ENCODE assay signal across 21 cellular contexts in the genomic region with DNA sequence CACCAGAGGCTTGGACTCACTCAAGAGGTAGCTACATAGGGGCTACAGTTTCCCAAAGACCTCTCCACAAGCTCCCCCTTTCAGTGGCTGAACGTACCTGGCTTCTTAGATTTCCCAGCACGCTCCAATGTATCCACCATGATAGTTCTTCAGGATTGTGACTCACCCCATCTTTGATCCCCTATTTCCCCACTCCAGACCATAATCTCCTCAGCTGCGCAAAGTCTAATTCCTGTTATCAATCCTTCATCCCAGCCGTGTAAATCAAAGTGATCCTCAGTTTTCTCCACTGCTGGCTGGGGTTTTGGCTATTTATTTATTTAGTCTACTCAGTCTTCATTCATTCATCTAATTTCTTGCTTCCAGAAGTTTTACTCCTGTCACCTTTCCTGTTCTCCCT. TPM values are rescaled to one million over a fixed set of nuclear protein-coding genes. Genes with fewer than 3 reads are reported as not detected.
DNase-seq lines count a peak whose midpoint lies in the region; ATAC-seq and TF ChIP-seq lines count a peak whose summit lies in the region.
"Had no signal": no experiment of that assay in that cellular context is flagged by ENCODE, and none has a peak within 500 bp of the region (broad histone marks: within the 10 kb centered on the region; RNA-seq: fewer than 3 reads in every experiment).

No MANE protein-coding gene starts in this region.

- H3K56ac ChIP-seq in mesendoderm (ENCODE audit: low read length), result no peak overlapping the region

- H2BK120ac ChIP-seq in mesendoderm (ENCODE audit: low read depth, low read length), result no peak overlapping the region

- no peak overlapping the region for H3K4ac ChIP-seq in mesendoderm (ENCODE audit: low read depth, low read length)

- no peak overlapping the region for H3K18ac ChIP-seq in mesendoderm (ENCODE audit: low read length)

- H4K5ac ChIP-seq in mesendoderm (ENCODE audit: low read length), result no peak overlapping the region

- H3K4me3 ChIP-seq in GM23338 (no peak overlapping the region), RWPE2 (ENCODE audit: severe bottlenecking) (no peak overlapping the region), rectal smooth muscle tissue (ENCODE audit: low read length) (no peak overlapping the region), mesendoderm (ENCODE audit: low read length) (no peak overlapping the region), spleen (no peak overlapping the region)

- H3K9me2 ChIP-seq in GM23338 (ENCODE audit: insufficient read depth), result no peaks in the 10 kb centered on the region

- peaks cover 14% of the 10 kb centered on the region for H3K4me1 Mint-ChIP-seq in GM23338
- H3K4me1 Mint-ChIP-seq in chondrocyte (ENCODE audit: low read depth), result peaks cover 42% of the 10 kb centered on the region

- H3K27ac ChIP-seq in GM23338 (ENCODE audit: low read depth) (no peak overlapping the region), RWPE2 (ENCODE audit: poor library complexity, severe bottlenecking) (peak overlapping the region; percentile 94), rectal smooth muscle tissue (ENCODE audit: low read depth, low read length) (peak overlapping the region; percentile 15), mesendoderm (ENCODE audit: low read depth, low read length) (no peak overlapping the region), spleen (no peak overlapping the region)
- H3K27ac ChIP-seq: KMS-11 had no signal

- H4K8ac ChIP-seq in mesendoderm (ENCODE audit: low read depth, low read length), result no peak overlapping the region

- no CpG with 5 or more reads among the region's 4 CpGs for WGBS in mesendoderm (ENCODE audit: extremely low coverage, insufficient coverage, low lambda C conversion rate)
- 68 to 96% (median 82%) methylated on average over 4 of the region's 4 CpGs for WGBS in spleen, 5 donors

- H3K9ac ChIP-seq in rectal smooth muscle tissue (ENCODE audit: low read length) (no peak overlapping the region), mesendoderm (ENCODE audit: low read length) (no peak overlapping the region)
- H3K9ac ChIP-seq: KMS-11 had no signal

- H3K27me3 Mint-ChIP-seq in GM23338 (ENCODE audit: insufficient read depth, low read depth, poor library complexity), result peaks cover 5% of the 10 kb centered on the region
- H3K27me3 Mint-ChIP-seq in chondrocyte (ENCODE audit: low read depth), result no peaks in the 10 kb centered on the region

- ATAC-seq in GM23338 (no peak), RWPE2 (ENCODE audit: low read depth) (no peak)
- ATAC-seq: Right ventricle myocardium inferior had no signal

- H3K27me3 ChIP-seq in GM23338 (ENCODE audit: insufficient read depth), result no peaks in the 10 kb centered on the region
- no peaks in the 10 kb centered on the region for H3K27me3 ChIP-seq in RWPE2 (ENCODE audit: insufficient read depth, poor library complexity, severe bottlenecking)
- H3K27me3 ChIP-seq in rectal smooth muscle tissue (ENCODE audit: control insufficient read depth, insufficient read depth, low read length), result no peaks in the 10 kb centered on the region
- H3K27me3 ChIP-seq in mesendoderm (ENCODE audit: insufficient read depth, low read length, poor library complexity), result no peaks in the 10 kb centered on the region
- no peaks in the 10 kb centered on the region for H3K27me3 ChIP-seq in spleen (replicated peaks in 1 of 7)
- H3K27me3 ChIP-seq: BE2C had no signal

- no peaks in the 10 kb centered on the region for H3K9me3 Mint-ChIP-seq in GM23338
- H3K9me3 Mint-ChIP-seq in chondrocyte (ENCODE audit: low read depth), result no peaks in the 10 kb centered on the region
- H3K9me3 Mint-ChIP-seq: H9 had no signal

- no peaks in the 10 kb centered on the region for H3K79me1 ChIP-seq in mesendoderm (ENCODE audit: low read length)

- H4K20me1 ChIP-seq in GM23338 (replicated peaks; ENCODE audit: insufficient read depth), result no peaks in the 10 kb centered on the region

- no peak overlapping the region for H3K23ac ChIP-seq in mesendoderm (ENCODE audit: low read length)

- DNase-seq in GM23338 (ENCODE audit: low spot score) (no peak), RWPE2 (ENCODE audit: low spot score) (no peak), chondrocyte (ENCODE audit: low spot score) (no peak), SW480 (ENCODE audit: low spot score) (no peak), mesendoderm (no peak), spleen (no peak), RKO (ENCODE audit: low spot score) (no peak)
- DNase-seq: BE2C, DMS53, GDM1, H9, NCI-H1105, NCI-H146, NCI-H2029, NCI-H226, NCI-H510A treated with DMSO at 0.1 percent for 48 hours, NCI-H748 treated with DMSO at 0.1 percent for 48 hours had no signal

- peak overlapping the region; percentile 72; the same call in 1 of the 2 replicates for H2AFZ ChIP-seq in GM23338

- H3K36me3 Mint-ChIP-seq in GM23338 (ENCODE audit: low read depth), result no peaks in the 10 kb centered on the region
- no peaks in the 10 kb centered on the region for H3K36me3 Mint-ChIP-seq in chondrocyte (ENCODE audit: low read depth)

- H2BK5ac ChIP-seq in mesendoderm (ENCODE audit: low read length), result no peak overlapping the region

- H3K79me2 ChIP-seq in GM23338 (replicated peaks; ENCODE audit: insufficient read depth) (no peaks in the 10 kb centered on the region), mesendoderm (ENCODE audit: control insufficient read depth, insufficient read depth, low read length) (no peaks in the 10 kb centered on the region)

- peaks cover 10% of the 10 kb centered on the region for H3K4me1 ChIP-seq in GM23338 (ENCODE audit: insufficient read depth)
- peaks cover 19% of the 10 kb centered on the region for H3K4me1 ChIP-seq in RWPE2 (ENCODE audit: insufficient read depth, poor library complexity, severe bottlenecking)
- H3K4me1 ChIP-seq in rectal smooth muscle tissue (ENCODE audit: control insufficient read depth, insufficient read depth, low read length), result no peaks in the 10 kb centered on the region
- peaks cover 3% of the 10 kb centered on the region for H3K4me1 ChIP-seq in mesendoderm (ENCODE audit: control insufficient read depth, low read depth, low read length)
- H3K4me1 ChIP-seq in spleen, result peaks cover 0 to 8% (median 0%) of the 10 kb centered on the region in 6 donors
- H3K4me1 ChIP-seq: BE2C had no signal

- H2BK15ac ChIP-seq in mesendoderm (replicated peaks; ENCODE audit: low read depth), result no peak overlapping the region

- no peak overlapping the region for H3K4me2 ChIP-seq in GM23338
- no peak overlapping the region for H3K4me2 ChIP-seq in mesendoderm (ENCODE audit: low read length)
- H3K4me2 ChIP-seq: KMS-11 had no signal

- intact Hi-C loops in spleen (cut with DNase I; ENCODE audit: low total_unique reads), result no loop called here

- H3K4me3 Mint-ChIP-seq in GM23338 (no peak overlapping the region), chondrocyte (ENCODE audit: unreplicated experiment) (no peak overlapping the region)
- H3K4me3 Mint-ChIP-seq: H9 had no signal

- TF ChIP-seq POLR2A in spleen (IDR thresholded peaks at IDR 0.05), result no peak

- H3K36me3 ChIP-seq in GM23338 (ENCODE audit: insufficient read depth), result no peaks in the 10 kb centered on the region
- H3K36me3 ChIP-seq in RWPE2 (ENCODE audit: low read depth), result no peaks in the 10 kb centered on the region
- no peaks in the 10 kb centered on the region for H3K36me3 ChIP-seq in rectal smooth muscle tissue (ENCODE audit: control insufficient read depth, insufficient read depth, low read length)
- H3K36me3 ChIP-seq in mesendoderm (ENCODE audit: control insufficient read depth, insufficient read depth, low read length), result no peaks in the 10 kb centered on the region
- no peaks in the 10 kb centered on the region for H3K36me3 ChIP-seq in spleen
- H3K36me3 ChIP-seq: BE2C had no signal

- H3F3A ChIP-seq in GM23338 (replicated peaks; ENCODE audit: low read depth), result no peaks in the 10 kb centered on the region

- H3K27ac Mint-ChIP-seq in GM23338 (no peak overlapping the region), chondrocyte (ENCODE audit: unreplicated experiment) (peak overlapping the region; percentile 84)
- H3K27ac Mint-ChIP-seq: H9 had no signal

- no peak overlapping the region for H2AK5ac ChIP-seq in mesendoderm (ENCODE audit: low read length)

- no peaks in the 10 kb centered on the region for H3K9me3 ChIP-seq in RWPE2 (ENCODE audit: severe bottlenecking)
- H3K9me3 ChIP-seq in spleen, result no peaks in the 10 kb centered on the region
- H3K9me3 ChIP-seq: BE2C had no signal

- TF ChIP-seq CTCF in GM23338 (conservative IDR thresholded peaks at IDR 0.05; ENCODE audit: low read depth in 2 of 2) (no peak), RWPE2 (IDR thresholded peaks at IDR 0.05; ENCODE audit: poor library complexity, severe bottlenecking) (no peak), chondrocyte (IDR thresholded peaks at IDR 0.05) (no peak), spleen (IDR thresholded peaks at IDR 0.05 in 8 of 11, conservative IDR thresholded peaks at IDR 0.05 in 3 of 11) (no peak)

RNA-seq across cellular contexts. Expression of gene CTPS1, which starts 13.1 kb away (rescaled TPM):
- 93.3 and 93.9 TPM in 2 replicates for total RNA-seq in GM23338 (2014; rRNA removed; shearing (Covaris generic))
- polyA plus RNA-seq in GM23338 (2016; fragmentation: Nextera tagmentation; extraction: Ambion mirVana) (30.6 and 31.8 TPM in 2 replicates), spleen (10 to 100 TPM in 2 of 3 donors, 1 to 10 TPM in 1; 7.9 to 14.4 (median 10.9) TPM)
- total RNA-seq in chondrocyte (40.2 to 84.5 TPM (median 79.4 TPM) in 3 replicates), spleen (10 to 100 TPM; 12.1 to 27.7 (median 17.8) TPM)
- polyA plus RNA-seq in mesendoderm (2013, experiment 1 of 2), result 75.4 TPM
- 75.2 TPM for polyA plus RNA-seq in mesendoderm (2013, experiment 2 of 2)

RNA-seq across cellular contexts. Expression of gene SLFNL1, which starts 55.1 kb away (rescaled TPM):
- total RNA-seq in GM23338 (2014; rRNA removed; shearing (Covaris generic)), result 0.14 TPM in 1 of 2 replicates, not detected in the other
- polyA plus RNA-seq in GM23338 (2016; fragmentation: Nextera tagmentation; extraction: Ambion mirVana), result 0.19 and 0.29 TPM in 2 replicates
- 0.25 to 0.48 TPM in 2 of 3 replicates, not detected in the other for total RNA-seq in chondrocyte
- not detected for polyA plus RNA-seq in mesendoderm (2013, experiment 1 of 2)
- polyA plus RNA-seq in mesendoderm (2013, experiment 2 of 2), result not detected
- 1 to 10 TPM in 3 of 7 donors, under 1 TPM in 4; 0.27 to 1.7 (median 0.85) TPM for total RNA-seq in spleen
- polyA plus RNA-seq in spleen, result under 1 TPM; 0.21 to 0.38 (median 0.30) TPM
- total RNA-seq: HT1080 had no signal

Comparison
In these comparisons a context has a peak if more than half of its experiments do, and no peak if none do; other contexts are left out.
1. H3K27ac ChIP-seq: peak in RWPE2 (single experiment) and rectal smooth muscle tissue (single experiment); none in GM23338 (single experiment), mesendoderm (single experiment) and spleen (0 of 8).